ENCODE assay signal across 28 cellular contexts in the genomic region with DNA sequence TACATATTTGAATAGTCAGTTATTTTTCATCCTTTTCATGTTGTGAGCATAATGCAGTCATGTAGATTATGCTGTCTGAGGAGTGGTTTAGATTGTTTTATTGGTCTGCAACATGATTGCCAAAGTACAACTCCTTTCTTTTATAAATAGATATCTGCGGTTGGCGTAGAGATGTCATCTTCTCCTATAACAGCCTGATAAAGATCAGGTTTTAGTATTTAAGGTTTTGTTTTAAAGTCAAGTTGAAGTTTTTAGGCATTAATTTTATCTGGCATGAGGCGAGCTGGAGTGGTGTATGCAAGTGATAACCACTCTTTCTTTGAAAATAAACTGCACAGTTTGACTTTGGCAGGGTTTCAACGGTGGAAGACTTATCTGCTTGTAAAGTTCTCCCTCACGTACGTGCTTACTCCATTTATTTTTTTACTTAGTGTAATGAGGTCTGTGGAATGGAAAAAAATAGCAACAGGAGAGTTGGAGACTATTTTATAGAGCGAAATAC.
DNase-seq lines count a peak whose midpoint lies in the region; ATAC-seq, FAIRE-seq and TF ChIP-seq lines count a peak whose summit lies in the region.
"Had no signal": no experiment of that assay in that cellular context is flagged by ENCODE, and none has a peak within 500 bp of the region (broad histone marks: within the 10 kb centered on the region; RNA-seq: fewer than 3 reads in every experiment).

No MANE protein-coding gene starts in this region.

- no peak overlapping the region for H3K4me3 ChIP-seq in Loucy (ENCODE audit: low read length, poor library complexity, severe bottlenecking)
- H3K4me3 ChIP-seq in fibroblast of villous mesenchyme (ENCODE audit: low read depth, low read length), result no peak overlapping the region
- H3K4me3 ChIP-seq in rectal smooth muscle tissue (ENCODE audit: low read length), result no peak overlapping the region
- H3K4me3 ChIP-seq in lower leg skin (ENCODE audit: low read depth, poor library complexity, severe bottlenecking), result no peak overlapping the region
- H3K4me3 ChIP-seq: adrenal gland, testis had no signal

- DNase-seq in fibroblast of villous mesenchyme (ENCODE audit: low read depth) (peak; percentile 98), lower leg skin (ENCODE audit: low spot score in 2 of 2) (no peak)
- DNase-seq: activated CD4-positive, alpha-beta T cell treated with anti-CD3 and anti-CD28 coated beads, Interleukin-2, amount 50 U/mL, for 1 hour; activated naive CD4-positive, alpha-beta T cell treated with Interleukin-2 at 50 U/mL for 16 hours; activated T-cell treated with anti-CD3 and anti-CD28 coated beads, Interleukin-2, amount 50 U/mL, for 48 hours; adrenal gland; brain microvascular endothelial cell; CD4-positive, alpha-beta T cell; effector memory CD8-positive, alpha-beta T cell; HCEC 1CT; Kasumi-1; NCI-H1092; NCI-H187 treated with DMSO at 0.1 percent for 48 hours; NCI-H774; stimulated activated naive CD4-positive, alpha-beta T cell treated with Interleukin-2 at 50 U/mL for 16 hours; testis had no signal

- no peak for TF ChIP-seq POLR2A in lower leg skin (IDR thresholded peaks at IDR 0.05)

- ATAC-seq in HG03565 (IDR thresholded peaks at IDR 0.05; ENCODE audit: unreplicated experiment) (no peak), HG03571 (IDR thresholded peaks at IDR 0.05; ENCODE audit: unreplicated experiment) (no peak)
- ATAC-seq: effector memory CD8-positive, alpha-beta T cell; HepG2; WTC11 had no signal

- FAIRE-seq in TTC549 (lab: Jason Lieb, UNC), result peak; percentile 99
- FAIRE-seq: D721Med, frontal cortex, GM18507, HepG2, urothelium cell line had no signal

- H3K9me2 ChIP-seq in Loucy (replicated peaks; ENCODE audit: low read depth, low read length), result no peaks in the 10 kb centered on the region

- H3F3A ChIP-seq in Loucy (ENCODE audit: low read depth), result no peaks in the 10 kb centered on the region

- H3K9me3 ChIP-seq in Loucy (ENCODE audit: insufficient read depth, low read depth, low read length), result no peaks in the 10 kb centered on the region
- H3K9me3 ChIP-seq: adrenal gland, testis had no signal

- H3K9ac ChIP-seq in Loucy (ENCODE audit: low read depth, low read length, poor library complexity, severe bottlenecking), result no peak overlapping the region
- H3K9ac ChIP-seq in rectal smooth muscle tissue (ENCODE audit: low read length), result no peak overlapping the region

- H3K4me1 ChIP-seq in Loucy (ENCODE audit: insufficient read depth, low read length, poor library complexity, severe bottlenecking) (no peaks in the 10 kb centered on the region), rectal smooth muscle tissue (ENCODE audit: control insufficient read depth, insufficient read depth, low read length) (peaks cover 14% of the 10 kb centered on the region)
- H3K4me1 ChIP-seq: adrenal gland, testis had no signal

- H3K27ac ChIP-seq in rectal smooth muscle tissue (ENCODE audit: low read depth, low read length), result peak overlapping the region; percentile 10
- H3K27ac ChIP-seq: adrenal gland, brain microvascular endothelial cell, coronary artery, testis had no signal

- H3K4me2 ChIP-seq in Loucy (ENCODE audit: low read depth, low read length, poor library complexity, severe bottlenecking), result no peak overlapping the region

- H3K27me3 ChIP-seq in Loucy (ENCODE audit: insufficient read depth, low read length, poor library complexity, severe bottlenecking), result no peaks in the 10 kb centered on the region
- no peaks in the 10 kb centered on the region for H3K27me3 ChIP-seq in rectal smooth muscle tissue (ENCODE audit: control insufficient read depth, insufficient read depth, low read length)
- H3K27me3 ChIP-seq: adrenal gland, brain microvascular endothelial cell, testis had no signal

- 0 out of 2 replicates have a peak overlapping the region, but pooled peaks have one; percentile 16 for H2AFZ ChIP-seq in Loucy (ENCODE audit: low read length)

- no peaks in the 10 kb centered on the region for H3K36me3 ChIP-seq in Loucy (ENCODE audit: insufficient read depth, low read length)
- no peaks in the 10 kb centered on the region for H3K36me3 ChIP-seq in rectal smooth muscle tissue (ENCODE audit: control insufficient read depth, insufficient read depth, low read length)
- H3K36me3 ChIP-seq: adrenal gland, brain microvascular endothelial cell had no signal

- intact Hi-C loops in lower leg skin (cut with DNase I; ENCODE audit: low total_unique reads), result no loop called here

- H3K79me2 ChIP-seq in Loucy (ENCODE audit: insufficient read depth, low read length), result no peaks in the 10 kb centered on the region

- WGBS in lower leg skin, 2 donors, result 40 to 42% methylated on average over 7 of the region's 7 CpGs

- TF ChIP-seq CTCF in Loucy (conservative IDR thresholded peaks at IDR 0.05; ENCODE audit: low read length), result no peak
- no peak for TF ChIP-seq CTCF in fibroblast of villous mesenchyme (IDR thresholded peaks at IDR 0.05; ENCODE audit: insufficient read depth, low read depth, low read length)
- TF ChIP-seq CTCF in lower leg skin (IDR thresholded peaks at IDR 0.05), result no peak

- no peaks in the 10 kb centered on the region for H4K20me1 ChIP-seq in Loucy (ENCODE audit: insufficient read depth, low read length, poor library complexity, severe bottlenecking)
